ENCODE assay signal across 19 cellular contexts in genomic region chr7:110693348-110693747, GRCh38.
DNase-seq lines count a peak whose midpoint lies in the region; ATAC-seq and TF ChIP-seq lines count a peak whose summit lies in the region.
"Had no signal": no experiment of that assay in that cellular context is flagged by ENCODE, and none has a peak within 500 bp of the region (broad histone marks: within the 10 kb centered on the region; RNA-seq: fewer than 3 reads in every experiment).

No MANE protein-coding gene starts in this region.

- H3K4me1 Mint-ChIP-seq in GM23338, result peaks cover 21% of the 10 kb centered on the region
- H3K4me1 Mint-ChIP-seq: CD14-positive monocyte, IgD-negative memory B cell had no signal

- H3K4me3 Mint-ChIP-seq in GM23338, result no peak overlapping the region
- H3K4me3 Mint-ChIP-seq: CD14-positive monocyte; IgD-negative memory B cell; T-helper 1 cell treated with Interleukin-12 subunit alpha and Interleukin-12 subunit beta and Interleukin-4 antibody, amounts not matched to agents 30 μg/mL and 1 μg/mL, for 36 hours had no signal

- H3K27me3 Mint-ChIP-seq in GM23338 (ENCODE audit: insufficient read depth, low read depth, poor library complexity), result no peaks in the 10 kb centered on the region
- H3K27me3 Mint-ChIP-seq: IgD-negative memory B cell had no signal

- H3K27ac ChIP-seq in GM23338 (ENCODE audit: low read depth), result no peak overlapping the region
- H3K27ac ChIP-seq in mucosa of rectum (ENCODE audit: low read depth in 2 of 2, low read length in 2 of 2), result peak overlapping the region; percentile 16 to 34
- H3K27ac ChIP-seq: RWPE1 had no signal

- 0 out of 2 replicates have a peak overlapping the region, but pooled peaks have one; percentile 8 for H2AFZ ChIP-seq in GM23338

- H3K9me2 ChIP-seq in GM23338 (ENCODE audit: insufficient read depth), result no peaks in the 10 kb centered on the region

- H3K4me3 ChIP-seq in GM23338, result no peak overlapping the region
- peak overlapping the region in 1 of 2 donors; percentile 26 for H3K4me3 ChIP-seq in mucosa of rectum (ENCODE audit: low read length in 2 of 2)

- no peak for DNase-seq in GM23338 (ENCODE audit: low spot score)
- peak; percentile 54 for DNase-seq in NCI-H146 (lab: John Stamatoyannopoulos, UW)
- DNase-seq in NCI-H748 (lab: John Stamatoyannopoulos, UW; ENCODE audit: unreplicated experiment), result peak; percentile 65
- DNase-seq in NOMO-1 treated with dmso at 0.1 percent for 144 hours (lab: John Stamatoyannopoulos, UW; ENCODE audit: unreplicated experiment), result no peak
- no peak for DNase-seq in NK-92 treated with Interleukin-12 subunit alpha and Interleukin-12 subunit beta, amount 100 ng/mL, for 24 hours (lab: John Stamatoyannopoulos, UW)
- DNase-seq: ACHN, AML-193, COR-L47, HCEC 1CT, Kasumi-1, NCI-H1694, NCI-H2171, NCI-H510A had no signal

- no peaks in the 10 kb centered on the region for H3K79me2 ChIP-seq in GM23338 (replicated peaks; ENCODE audit: insufficient read depth)

- no peaks in the 10 kb centered on the region for H4K20me1 ChIP-seq in GM23338 (replicated peaks; ENCODE audit: insufficient read depth)

- H3K9me3 ChIP-seq in mucosa of rectum (ENCODE audit: control insufficient read depth in 2 of 2, low read length in 2 of 2), result no peaks in the 10 kb centered on the region

- no peaks in the 10 kb centered on the region for H3K9me3 Mint-ChIP-seq in GM23338
- H3K9me3 Mint-ChIP-seq: T-helper 1 cell treated with Interleukin-12 subunit alpha and Interleukin-12 subunit beta and Interleukin-4 antibody, amounts not matched to agents 30 μg/mL and 1 μg/mL, for 36 hours had no signal

- TF ChIP-seq CTCF in GM23338 (conservative IDR thresholded peaks at IDR 0.05; ENCODE audit: low read depth in 2 of 2), result no peak

- H3K27me3 ChIP-seq in GM23338 (ENCODE audit: insufficient read depth), result no peaks in the 10 kb centered on the region
- H3K27me3 ChIP-seq in mucosa of rectum (ENCODE audit: control insufficient read depth in 2 of 2, insufficient read depth in 2 of 2, low read length in 2 of 2), result no peaks in the 10 kb centered on the region

- no peak overlapping the region for H3K27ac Mint-ChIP-seq in GM23338
- H3K27ac Mint-ChIP-seq: CD14-positive monocyte; IgD-negative memory B cell; T-helper 1 cell treated with Interleukin-12 subunit alpha and Interleukin-12 subunit beta and Interleukin-4 antibody, amounts not matched to agents 30 μg/mL and 1 μg/mL, for 36 hours had no signal

- H3F3A ChIP-seq in GM23338 (replicated peaks; ENCODE audit: low read depth), result no peaks in the 10 kb centered on the region

- H3K36me3 Mint-ChIP-seq in GM23338 (ENCODE audit: low read depth), result no peaks in the 10 kb centered on the region
- H3K36me3 Mint-ChIP-seq: CD14-positive monocyte, IgD-negative memory B cell had no signal

- H3K36me3 ChIP-seq in GM23338 (ENCODE audit: insufficient read depth) (no peaks in the 10 kb centered on the region), mucosa of rectum (ENCODE audit: control insufficient read depth in 2 of 2, insufficient read depth in 2 of 2, low read length in 2 of 2) (no peaks in the 10 kb centered on the region)

- H3K9ac ChIP-seq in mucosa of rectum (ENCODE audit: low read depth in 1 of 2, low read length in 2 of 2), result no peak overlapping the region

- ATAC-seq in GM23338 (no peak), HG03354 (IDR thresholded peaks at IDR 0.05; ENCODE audit: poor library complexity, severe bottlenecking, unreplicated experiment) (no peak)

- H3K4me2 ChIP-seq in GM23338, result no peak overlapping the region

- peaks cover 18% of the 10 kb centered on the region; the same call in 1 of the 2 replicates for H3K4me1 ChIP-seq in GM23338 (ENCODE audit: insufficient read depth)
- H3K4me1 ChIP-seq in mucosa of rectum (ENCODE audit: control insufficient read depth in 2 of 2, insufficient read depth in 2 of 2, low read length in 2 of 2), result peaks cover 4 to 8% of the 10 kb centered on the region in 2 donors

TF ChIP-seq in GM23338, 12 proteins besides CTCF, POLR2A, EP300 and RAD21 (continues in another document):
- no peak for TF ChIP-seq NANOG (IDR thresholded peaks at IDR 0.05; ENCODE audit: borderline replicate concordance)
- TF ChIP-seq CREB1 (CRISPR knock-in tag; IDR thresholded peaks at IDR 0.05; ENCODE audit: low read depth), result no peak
- TF ChIP-seq JUNB (IDR thresholded peaks at IDR 0.05; ENCODE audit: unreplicated experiment), result no peak
- TF ChIP-seq ZNF462 (CRISPR knock-in tag; IDR thresholded peaks at IDR 0.05), result no peak
- TF ChIP-seq POLR2AphosphoS5 (IDR thresholded peaks at IDR 0.05; ENCODE audit: low read depth), result no peak
- no peak for TF ChIP-seq REST (IDR thresholded peaks at IDR 0.05; ENCODE audit: unreplicated experiment)

Comparison
In these comparisons a context has a peak if more than half of its experiments do, and no peak if none do; other contexts are left out.
1. DNase-seq: peak in NCI-H146 (single experiment) and NCI-H748 (single experiment); none in GM23338 (single experiment), NOMO-1 treated with dmso at 0.1 percent for 144 hours (single experiment) and NK-92 treated with Interleukin-12 subunit alpha and Interleukin-12 subunit beta, amount 100 ng/mL, for 24 hours (single experiment).